Comparison of ENCODE assay signal across 15 cellular contexts in the genomic region with DNA sequence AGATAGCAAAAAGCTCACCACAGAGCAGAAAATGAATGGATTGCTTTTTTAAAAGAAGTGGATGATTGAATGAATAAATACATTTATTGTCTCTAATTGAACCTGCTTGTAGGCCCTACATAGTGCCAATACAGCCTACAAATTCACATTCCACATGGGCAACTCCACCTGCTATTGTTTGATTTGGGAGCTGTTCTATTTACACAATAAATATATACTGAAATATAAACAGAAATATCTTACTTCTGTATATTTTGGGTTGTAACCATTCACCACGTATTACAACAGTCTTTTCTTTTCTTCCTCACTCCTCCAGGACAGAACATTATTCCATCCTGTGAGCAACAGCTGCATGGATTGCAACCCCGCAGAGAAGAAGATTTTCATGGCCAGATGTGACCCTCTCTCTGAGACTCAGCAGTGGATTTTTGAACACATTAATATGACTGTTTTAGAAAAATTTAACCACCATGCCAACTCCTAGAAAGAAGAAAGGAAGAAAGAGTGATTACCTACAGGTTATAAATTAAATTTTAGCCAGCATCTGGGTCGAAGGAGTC.
DNase-seq lines count a peak whose midpoint lies in the region; ATAC-seq and TF ChIP-seq lines count a peak whose summit lies in the region.
"Had no signal": no experiment of that assay in that cellular context is flagged by ENCODE, and none has a peak within 500 bp of the region (broad histone marks: within the 10 kb centered on the region; RNA-seq: fewer than 3 reads in every experiment).

No MANE protein-coding gene starts in this region.

- peaks cover 4% of the 10 kb centered on the region for H3K4me1 Mint-ChIP-seq in glutamatergic neuron (ENCODE audit: low read depth, unreplicated experiment)
- H3K4me1 Mint-ChIP-seq in stimulated activated naive B cell treated with anti-CD40 and anti-IgM and Interleukin-4, amounts not matched to agents 10 μg/mL and 1 μg/mL and 100 μg/mL, for 72 hours, result no peaks in the 10 kb centered on the region
- H3K4me1 Mint-ChIP-seq: naive thymus-derived CD8-positive, alpha-beta T cell had no signal

- peaks cover 2% of the 10 kb centered on the region for H3K27me3 Mint-ChIP-seq in glutamatergic neuron (ENCODE audit: unreplicated experiment)
- H3K27me3 Mint-ChIP-seq in stimulated activated naive B cell treated with anti-CD40 and anti-IgM and Interleukin-4, amounts not matched to agents 10 μg/mL and 1 μg/mL and 100 μg/mL, for 72 hours, result peaks cover 0 to 5% of the 10 kb centered on the region in 2 donors

- peak; percentile 37 for DNase-seq in DMS53 (lab: John Stamatoyannopoulos, UW)
- DNase-seq in DMS53 treated with DMSO at 0.1 percent for 48 hours (lab: John Stamatoyannopoulos, UW; ENCODE audit: unreplicated experiment), result no peak
- DNase-seq in LNCaP clone FGC (ENCODE audit: low read depth), result peak; percentile 91
- DNase-seq in choroid plexus epithelial cell (ENCODE audit: low read depth), result peak; percentile 34
- DNase-seq in gastrocnemius medialis, result no peak
- no peak for DNase-seq in glutamatergic neuron
- DNase-seq in stimulated activated naive B cell treated with anti-CD40 and anti-IgM and Interleukin-4, amounts not matched to agents 10 μg/mL and 1 μg/mL and 100 μg/mL, for 72 hours, result no peak
- DNase-seq: dorsolateral prefrontal cortex; naive thymus-derived CD8-positive, alpha-beta T cell; NCI-H345; SHP77 had no signal

- H3K4me3 ChIP-seq in LNCaP clone FGC (ENCODE audit: low read depth, low read length) (peak overlapping the region; percentile 19), choroid plexus epithelial cell (ENCODE audit: low read depth, low read length) (no peak overlapping the region), gastrocnemius medialis (no peak overlapping the region)
- H3K4me3 ChIP-seq: adrenal gland, dorsolateral prefrontal cortex, GM12878 had no signal

- TF ChIP-seq CTCF in LNCaP clone FGC (IDR thresholded peaks at IDR 0.05; ENCODE audit: control insufficient read depth, extremely low read depth, insufficient read depth) (no peak), choroid plexus epithelial cell (conservative IDR thresholded peaks at IDR 0.05; ENCODE audit: low read depth, low read length) (no peak), gastrocnemius medialis (IDR thresholded peaks at IDR 0.05 in 4 of 5, conservative IDR thresholded peaks at IDR 0.05 in 1 of 5) (no peak), glutamatergic neuron (IDR thresholded peaks at IDR 0.05; ENCODE audit: partially characterized antibody, unreplicated experiment) (no peak)

- no peak overlapping the region for H3K4me3 Mint-ChIP-seq in glutamatergic neuron (ENCODE audit: unreplicated experiment)
- no peak overlapping the region for H3K4me3 Mint-ChIP-seq in stimulated activated naive B cell treated with anti-CD40 and anti-IgM and Interleukin-4, amounts not matched to agents 10 μg/mL and 1 μg/mL and 100 μg/mL, for 72 hours
- H3K4me3 Mint-ChIP-seq: naive thymus-derived CD8-positive, alpha-beta T cell had no signal

- no peaks in the 10 kb centered on the region for H3K9me3 Mint-ChIP-seq in glutamatergic neuron (ENCODE audit: unreplicated experiment)
- H3K9me3 Mint-ChIP-seq in stimulated activated naive B cell treated with anti-CD40 and anti-IgM and Interleukin-4, amounts not matched to agents 10 μg/mL and 1 μg/mL and 100 μg/mL, for 72 hours, result peaks cover 0 to 7% of the 10 kb centered on the region in 2 donors

- in situ Hi-C loops in gastrocnemius medialis (cut with MboI; ENCODE audit: low sequenced_read_pairs in 4 of 4), result no loop called here

- intact Hi-C loops in gastrocnemius medialis (cut with DNase I; ENCODE audit: low total_unique reads), result no loop called here

- no peak for TF ChIP-seq POLR2A in gastrocnemius medialis (IDR thresholded peaks at IDR 0.05)

- H3K9me3 ChIP-seq in gastrocnemius medialis, result no peaks in the 10 kb centered on the region
- H3K9me3 ChIP-seq: adrenal gland had no signal

- ATAC-seq in gastrocnemius medialis (peak; percentile 41 to 82), HG02763 (IDR thresholded peaks at IDR 0.05; ENCODE audit: unreplicated experiment) (no peak)
- no peak for ATAC-seq in stimulated activated naive B cell treated with anti-CD40 and anti-IgM and Interleukin-4, amounts not matched to agents 10 μg/mL and 1 μg/mL and 100 μg/mL, for 72 hours (replicated peaks)
- ATAC-seq: GM12878; naive thymus-derived CD8-positive, alpha-beta T cell had no signal

- H3K36me3 Mint-ChIP-seq in glutamatergic neuron (ENCODE audit: unreplicated experiment), result no peaks in the 10 kb centered on the region
- H3K36me3 Mint-ChIP-seq in stimulated activated naive B cell treated with anti-CD40 and anti-IgM and Interleukin-4, amounts not matched to agents 10 μg/mL and 1 μg/mL and 100 μg/mL, for 72 hours, result no peaks in the 10 kb centered on the region
- H3K36me3 Mint-ChIP-seq: naive thymus-derived CD8-positive, alpha-beta T cell had no signal

- H3K36me3 ChIP-seq in gastrocnemius medialis, result no peaks in the 10 kb centered on the region
- H3K36me3 ChIP-seq: adrenal gland, WERI-Rb-1 had no signal

- H3K27ac ChIP-seq in gastrocnemius medialis, result peak overlapping the region in 1 of 4 donors; percentile 41
- H3K27ac ChIP-seq: adrenal gland, dorsolateral prefrontal cortex, WERI-Rb-1 had no signal

- H3K27ac Mint-ChIP-seq in glutamatergic neuron (ENCODE audit: unreplicated experiment), result no peak overlapping the region
- no peak overlapping the region for H3K27ac Mint-ChIP-seq in stimulated activated naive B cell treated with anti-CD40 and anti-IgM and Interleukin-4, amounts not matched to agents 10 μg/mL and 1 μg/mL and 100 μg/mL, for 72 hours
- H3K27ac Mint-ChIP-seq: naive thymus-derived CD8-positive, alpha-beta T cell had no signal

- H3K4me1 ChIP-seq in gastrocnemius medialis, result peaks cover 0 to 15% of the 10 kb centered on the region in 2 donors

- no peaks in the 10 kb centered on the region for H3K27me3 ChIP-seq in gastrocnemius medialis
- H3K27me3 ChIP-seq: adrenal gland, dorsolateral prefrontal cortex had no signal

Comparison
In these comparisons a context has a peak if more than half of its experiments do, and no peak if none do; other contexts are left out.
1. DNase-seq: peak in DMS53 (single experiment), LNCaP clone FGC (single experiment) and choroid plexus epithelial cell (single experiment); none in DMS53 treated with DMSO at 0.1 percent for 48 hours (single experiment), gastrocnemius medialis (0 of 2), glutamatergic neuron (single experiment) and stimulated activated naive B cell treated with anti-CD40 and anti-IgM and Interleukin-4, amounts not matched to agents 10 μg/mL and 1 μg/mL and 100 μg/mL, for 72 hours (single experiment).
2. ATAC-seq: peak in gastrocnemius medialis (2 of 2); none in HG02763 (single experiment) and stimulated activated naive B cell treated with anti-CD40 and anti-IgM and Interleukin-4, amounts not matched to agents 10 μg/mL and 1 μg/mL and 100 μg/mL, for 72 hours (0 of 2).